ENCODE assay signal across 8 cellular contexts in genomic region chr16:11356573-11357331, GRCh38. TPM values are rescaled to one million over a fixed set of nuclear protein-coding genes. Genes with fewer than 3 reads are reported as not detected.
DNase-seq lines count a peak whose midpoint lies in the region; ATAC-seq and TF ChIP-seq lines count a peak whose summit lies in the region.

No MANE protein-coding gene starts in this region.

- H3K4me3 ChIP-seq in body of pancreas: no peak overlapping the region

- DNase-seq in DMS153 treated with DMSO at 0.1 percent for 48 hours (lab: John Stamatoyannopoulos, UW; ENCODE audit: unreplicated experiment) (peak; percentile 14), M059J (ENCODE audit: low read depth) (peak; percentile 66), body of pancreas (peak; percentile 66 to 82 (median 72)), iris pigment epithelial cell (ENCODE audit: low read depth) (peak; percentile 54)
- DNase-seq in T-helper 2 cell treated with Interferon-gamma antibody and Interleukin-4, amounts not matched to agents 5 μg/mL and 100 μg/mL, for 36 hours (ENCODE audit: low spot score): peak; percentile 38
- DNase-seq in stimulated activated CD4-positive, alpha-beta T cell treated with anti-CD3 and anti-CD28 coated beads, Interleukin-4, amount 100 ng/mL, for 24 hours: peak; percentile 61

- peak; percentile 30 to 70 (median 55) for TF ChIP-seq CTCF in body of pancreas (IDR thresholded peaks at IDR 0.05)

- WGBS in body of pancreas, 2 donors: 57 to 59% methylated on average over 14 to 15 of the region's 15 CpGs

- H3K4me1 Mint-ChIP-seq in T-helper 2 cell treated with Interferon-gamma antibody and Interleukin-4, amounts not matched to agents 5 μg/mL and 100 μg/mL, for 36 hours (ENCODE audit: low read depth): peaks cover 57% of the 10 kb centered on the region

- no peaks in the 10 kb centered on the region for H3K9me3 ChIP-seq in body of pancreas

- peak; percentile 29 for ATAC-seq in body of pancreas
- ATAC-seq in HG02885 (IDR thresholded peaks at IDR 0.05; ENCODE audit: poor library complexity, unreplicated experiment): no peak
- ATAC-seq in HG03565 (IDR thresholded peaks at IDR 0.05; ENCODE audit: unreplicated experiment): no peak

- intact Hi-C loops in body of pancreas (cut with DNase I): loop anchor here (5.0 kb wide), 1 partner anchor 389 kb away; no protein-coding TSS in a partner anchor

- H3K9me3 Mint-ChIP-seq in T-helper 2 cell treated with Interferon-gamma antibody and Interleukin-4, amounts not matched to agents 5 μg/mL and 100 μg/mL, for 36 hours: no peaks in the 10 kb centered on the region

- H3K4me1 ChIP-seq in body of pancreas: peaks cover 32% of the 10 kb centered on the region

- TF ChIP-seq POLR2A in body of pancreas (IDR thresholded peaks at IDR 0.05): no peak

- H3K27me3 ChIP-seq in body of pancreas: no peaks in the 10 kb centered on the region

- H3K36me3 Mint-ChIP-seq in T-helper 2 cell treated with Interferon-gamma antibody and Interleukin-4, amounts not matched to agents 5 μg/mL and 100 μg/mL, for 36 hours (ENCODE audit: low read depth): peaks cover 19% of the 10 kb centered on the region

- H3K27ac Mint-ChIP-seq in T-helper 2 cell treated with Interferon-gamma antibody and Interleukin-4, amounts not matched to agents 5 μg/mL and 100 μg/mL, for 36 hours: peak overlapping the region; percentile 27

- H3K36me3 ChIP-seq in body of pancreas (replicated peaks in 1 of 2; ENCODE audit: insufficient read depth in 1 of 2, low read depth in 2 of 2): no peaks in the 10 kb centered on the region

- no peaks in the 10 kb centered on the region for H3K27me3 Mint-ChIP-seq in T-helper 2 cell treated with Interferon-gamma antibody and Interleukin-4, amounts not matched to agents 5 μg/mL and 100 μg/mL, for 36 hours (ENCODE audit: low read depth)

- H3K27ac ChIP-seq in body of pancreas: peak overlapping the region; percentile 80 to 88 (median 82)

- no peak overlapping the region for H3K4me3 Mint-ChIP-seq in T-helper 2 cell treated with Interferon-gamma antibody and Interleukin-4, amounts not matched to agents 5 μg/mL and 100 μg/mL, for 36 hours

RNA-seq across cellular contexts. Expression of gene RMI2, which starts 11.5 kb away (rescaled TPM):
- total RNA-seq in M059J (2014; rRNA removed; shearing (Covaris generic)): 42.6 and 46.9 TPM in 2 replicates
- 1 to 10 TPM; 1.3 to 3.0 TPM for total RNA-seq in body of pancreas

Comparison
In these comparisons a context has a peak if more than half of its experiments do, and no peak if none do; other contexts are left out.
1. DNase-seq: peak in every context shown above with its lines; median percentile 72 in body of pancreas; 66 in M059J; 61 in stimulated activated CD4-positive, alpha-beta T cell treated with anti-CD3 and anti-CD28 coated beads, Interleukin-4, amount 100 ng/mL, for 24 hours; 54 in iris pigment epithelial cell; 38 in T-helper 2 cell treated with Interferon-gamma antibody and Interleukin-4, amounts not matched to agents 5 μg/mL and 100 μg/mL, for 36 hours; 14 in DMS153 treated with DMSO at 0.1 percent for 48 hours.
2. RNA of gene RMI2, which starts 11.5 kb away (total RNA-seq): 42.6 to 46.9 TPM in M059J; 1.3 to 3.0 TPM in body of pancreas; every median in the first group is over 10 times any median in the second.